In the genomic region with DNA sequence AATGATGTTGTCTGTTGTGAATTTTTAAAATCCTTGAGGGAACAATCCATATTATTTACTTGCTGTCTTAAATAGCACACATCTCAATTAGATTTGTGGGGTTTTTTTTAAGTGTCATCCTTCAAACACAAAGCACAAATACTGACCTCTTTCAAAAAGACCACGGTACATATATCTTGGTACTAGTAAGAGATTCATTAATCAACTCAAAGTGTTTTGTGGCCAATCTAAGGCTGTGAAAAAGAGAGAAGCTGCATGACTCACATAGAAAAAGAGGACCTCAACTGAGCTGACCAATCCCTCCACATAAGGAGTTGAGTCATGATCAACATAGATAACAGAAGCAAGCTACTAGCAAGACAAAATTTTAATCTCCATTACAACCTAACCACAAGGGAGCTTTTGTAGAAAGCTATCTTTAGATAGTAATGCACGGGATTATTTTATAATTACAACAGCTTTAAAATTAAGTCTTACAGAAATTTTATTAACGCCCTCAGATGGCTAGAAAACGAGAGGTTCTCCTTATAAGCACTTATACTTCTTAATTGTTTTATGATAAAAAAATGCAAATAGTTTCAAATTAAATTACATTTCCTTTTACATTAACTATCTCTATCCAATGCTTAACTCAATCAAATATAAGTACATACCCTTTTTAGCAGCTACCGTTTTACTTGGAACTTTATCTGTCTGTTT, we compare ENCODE assay signal across 9 cellular contexts.
DNase-seq lines count a peak whose midpoint lies in the region; TF ChIP-seq lines count a peak whose summit lies in the region.
"Had no signal": no experiment of that assay in that cellular context is flagged by ENCODE, and none has a peak within 500 bp of the region (broad histone marks: within the 10 kb centered on the region; RNA-seq: fewer than 3 reads in every experiment).

No MANE protein-coding gene starts in this region.

- H3K4me1 ChIP-seq in mesodermal cell (ENCODE audit: control insufficient read depth, insufficient read depth, low read length, poor library complexity, severe bottlenecking): peaks cover 9% of the 10 kb centered on the region

- H3K9me3 Mint-ChIP-seq in CD14-positive monocyte: no peaks in the 10 kb centered on the region

- no peak overlapping the region for H3K4me3 ChIP-seq in HL-60 (replicated peaks; ENCODE audit: insufficient read depth, low read length)
- H3K4me3 ChIP-seq in brain microvascular endothelial cell (ENCODE audit: low read depth, low read length): no peak overlapping the region
- no peak overlapping the region for H3K4me3 ChIP-seq in mesodermal cell (ENCODE audit: extremely low read depth, insufficient read depth, low read length, poor library complexity, severe bottlenecking)

- intact Hi-C loops in CD14-positive monocyte (cut with micrococcal nuclease): no loop called here

- WGBS in mesodermal cell (ENCODE audit: insufficient coverage in 2 of 2), 2 experiments: no CpG with 5 or more reads among the region's 5 CpGs

- H3K36me3 ChIP-seq in brain microvascular endothelial cell (replicated peaks) (peaks cover 18% of the 10 kb centered on the region), mesodermal cell (ENCODE audit: control insufficient read depth, insufficient read depth, low read length) (peaks cover 65% of the 10 kb centered on the region)

- in situ Hi-C loops in brain microvascular endothelial cell (cut with HindIII; ENCODE audit: low pct_ligation_motif_present, low sequenced_read_pairs): no loop called here

- H3K4me1 Mint-ChIP-seq in CD14-positive monocyte: peaks cover 22% of the 10 kb centered on the region

- H3K27ac ChIP-seq in HL-60 (replicated peaks) (peak overlapping the region; percentile 72), brain microvascular endothelial cell (peak overlapping the region; percentile 76), mesodermal cell (ENCODE audit: low read depth, low read length, severe bottlenecking) (peak overlapping the region; percentile 46)

- H3K9me3 ChIP-seq in mesodermal cell (ENCODE audit: control insufficient read depth, low read length): no peaks in the 10 kb centered on the region

- peak overlapping the region; percentile 16 to 74 for H3K4me3 Mint-ChIP-seq in CD14-positive monocyte
- H3K4me3 Mint-ChIP-seq: activated CD8-positive, alpha-beta memory T cell treated with anti-CD3 and anti-CD28 coated beads, Interleukin-2, amount 10 ng/mL, durations not matched to agents 7 days and 5 days had no signal

- no peaks in the 10 kb centered on the region for H3K27me3 ChIP-seq in HL-60 (ENCODE audit: insufficient read depth, poor library complexity, severe bottlenecking)
- H3K27me3 ChIP-seq in brain microvascular endothelial cell (replicated peaks): no peaks in the 10 kb centered on the region

- H3K27me3 Mint-ChIP-seq in CD14-positive monocyte (ENCODE audit: low read depth in 3 of 3): no peaks in the 10 kb centered on the region
- H3K27me3 Mint-ChIP-seq: activated CD8-positive, alpha-beta memory T cell treated with anti-CD3 and anti-CD28 coated beads, Interleukin-2, amount 10 ng/mL, durations not matched to agents 7 days and 5 days had no signal

- DNase-seq in CD14-positive monocyte (ENCODE audit: low spot score) (peak; percentile 64), HL-60 (ENCODE audit: low read depth in 1 of 2, low spot score in 1 of 2) (peak; percentile 70 to 72), brain microvascular endothelial cell (peak; percentile 85), NCI-H2029 (lab: John Stamatoyannopoulos, UW) (no peak), iPS-NIHi11 (ENCODE audit: low spot score) (no peak), SHP77 (lab: John Stamatoyannopoulos, UW) (no peak), NCI-H510A (lab: John Stamatoyannopoulos, UW) (no peak)
- DNase-seq: activated CD8-positive, alpha-beta memory T cell treated with anti-CD3 and anti-CD28 coated beads, Interleukin-2, amount 10 ng/mL, durations not matched to agents 7 days and 5 days had no signal

- no peak for TF ChIP-seq CTCF in CD14-positive monocyte (IDR thresholded peaks at IDR 0.05)
- no peak for TF ChIP-seq CTCF in HL-60 (IDR thresholded peaks at IDR 0.05; ENCODE audit: insufficient read depth, low read length)
- no peak for TF ChIP-seq CTCF in brain microvascular endothelial cell (IDR thresholded peaks at IDR 0.05; ENCODE audit: low read depth, low read length, missing control alignments)

- peak overlapping the region; percentile 92 to 96 (median 95) for H3K27ac Mint-ChIP-seq in CD14-positive monocyte
- H3K27ac Mint-ChIP-seq: activated CD8-positive, alpha-beta memory T cell treated with anti-CD3 and anti-CD28 coated beads, Interleukin-2, amount 10 ng/mL, durations not matched to agents 7 days and 5 days had no signal

- H3K36me3 Mint-ChIP-seq in CD14-positive monocyte: peaks cover 54 to 59% of the 10 kb centered on the region in 2 donors

Comparison
In these comparisons a context has a peak if more than half of its experiments do, and no peak if none do; other contexts are left out.
1. DNase-seq: peak in CD14-positive monocyte (single experiment), HL-60 (2 of 2) and brain microvascular endothelial cell (single experiment); none in NCI-H2029 (single experiment), iPS-NIHi11 (single experiment), SHP77 (0 of 2) and NCI-H510A (single experiment).
2. Peak in every context shown above with its lines, with median percentiles within 50 percentile points of each other: H3K27ac ChIP-seq.